ENCODE assay signal across 1 cellular context in genomic region chr2:240048237-240048636, GRCh38.
TF ChIP-seq lines count a peak whose summit lies in the region.

No MANE protein-coding gene starts in this region.

TF ChIP-seq in H1, 55 proteins besides CTCF, POLR2A, EP300 and RAD21:
- TF ChIP-seq ATF3 (IDR thresholded peaks at IDR 0.05; ENCODE audit: insufficient read depth, low read depth, low read length) (no peak), RBBP5 (IDR thresholded peaks at IDR 0.05; ENCODE audit: borderline replicate concordance, low read depth, low read length) (no peak), CEBPB (IDR thresholded peaks at IDR 0.05; ENCODE audit: low read depth, low read length) (no peak)
TF ChIP-seq in H1: peak in this region for 0.
